In genomic region chr5:152113401-152113800, GRCh38 we compare ENCODE assay signal across 11 cellular contexts.
A peak's percentile ranks its signal among the peaks of the same experiment; 100 is the strongest.
DNase-seq lines count a peak whose midpoint lies in the region; ATAC-seq and TF ChIP-seq lines count a peak whose summit lies in the region.
"Had no signal": no experiment of that assay in that cellular context is flagged by ENCODE, and none has a peak within 500 bp of the region (broad histone marks: within the 10 kb centered on the region; RNA-seq: fewer than 3 reads in every experiment).

No MANE protein-coding gene starts in this region.

- DNase-seq in CD4-positive, CD25-positive, alpha-beta regulatory T cell, result peak; percentile 9 to 38 (median 33)
- DNase-seq in activated T-cell treated with anti-CD3 and anti-CD28 coated beads, Interleukin-2, amount 50 U/mL, for 1 hour, result peak; percentile 19
- DNase-seq in neural progenitor cell (ENCODE audit: low spot score) (no peak), smooth muscle cell (lab: John Stamatoyannopoulos, UW; ENCODE audit: unreplicated experiment) (no peak), CD1c-positive myeloid dendritic cell (ENCODE audit: extremely low spot score) (no peak), RPMI8226 (no peak), NOMO-1 (lab: John Stamatoyannopoulos, UW; ENCODE audit: unreplicated experiment in 2 of 2) (no peak)
- DNase-seq: NCI-H510A treated with DMSO at 0.1 percent for 48 hours had no signal

- WGBS in smooth muscle cell (ENCODE audit: low lambda C conversion rate), result 40% methylated on average over 2 of the region's 2 CpGs

- H3K36me3 Mint-ChIP-seq in CD4-positive, CD25-positive, alpha-beta regulatory T cell, result no peaks in the 10 kb centered on the region
- no peaks in the 10 kb centered on the region for H3K36me3 Mint-ChIP-seq in neural progenitor cell

- TF ChIP-seq CTCF in neural progenitor cell (IDR thresholded peaks at IDR 0.05) (no peak), smooth muscle cell (IDR thresholded peaks at IDR 0.05; ENCODE audit: borderline replicate concordance, insufficient read depth, poor library complexity, severe bottlenecking) (no peak)

- peak overlapping the region in 1 of 3 donors; percentile 87 for H3K27ac Mint-ChIP-seq in CD4-positive, CD25-positive, alpha-beta regulatory T cell
- H3K27ac Mint-ChIP-seq in neural progenitor cell, result peak overlapping the region; percentile 43
- H3K27ac Mint-ChIP-seq: T-helper 1 cell treated with Interleukin-12 subunit alpha and Interleukin-12 subunit beta and Interleukin-4 antibody, amounts not matched to agents 30 μg/mL and 1 μg/mL, for 36 hours had no signal

- no peak overlapping the region for H3K27ac ChIP-seq in CD4-positive, CD25-positive, alpha-beta regulatory T cell (ENCODE audit: insufficient read depth, low read length, poor library complexity, severe bottlenecking)
- H3K27ac ChIP-seq in neural progenitor cell (no peak overlapping the region), smooth muscle cell (ENCODE audit: low read depth) (no peak overlapping the region)
- H3K27ac ChIP-seq: cardiac muscle cell had no signal

- H3K9me3 Mint-ChIP-seq in CD4-positive, CD25-positive, alpha-beta regulatory T cell, result peaks cover 0 to 9% (median 1%) of the 10 kb centered on the region in 7 donors
- H3K9me3 Mint-ChIP-seq in neural progenitor cell, result peaks cover 8% of the 10 kb centered on the region
- H3K9me3 Mint-ChIP-seq: T-helper 1 cell treated with Interleukin-12 subunit alpha and Interleukin-12 subunit beta and Interleukin-4 antibody, amounts not matched to agents 30 μg/mL and 1 μg/mL, for 36 hours had no signal

- no peaks in the 10 kb centered on the region for H3K9me3 ChIP-seq in CD4-positive, CD25-positive, alpha-beta regulatory T cell (ENCODE audit: control insufficient read depth in 2 of 2, low read length in 2 of 2)
- H3K9me3 ChIP-seq in neural progenitor cell (ENCODE audit: low read depth) (no peaks in the 10 kb centered on the region), smooth muscle cell (replicated peaks; ENCODE audit: low read depth) (no peaks in the 10 kb centered on the region)

- no peak overlapping the region for H3K4me3 Mint-ChIP-seq in CD4-positive, CD25-positive, alpha-beta regulatory T cell
- H3K4me3 Mint-ChIP-seq in neural progenitor cell, result no peak overlapping the region
- H3K4me3 Mint-ChIP-seq: T-helper 1 cell treated with Interleukin-12 subunit alpha and Interleukin-12 subunit beta and Interleukin-4 antibody, amounts not matched to agents 30 μg/mL and 1 μg/mL, for 36 hours had no signal

- H4K20me1 ChIP-seq in neural progenitor cell (ENCODE audit: low read depth) (no peaks in the 10 kb centered on the region), smooth muscle cell (ENCODE audit: low read depth) (no peaks in the 10 kb centered on the region)

- H3K4me3 ChIP-seq in CD4-positive, CD25-positive, alpha-beta regulatory T cell (ENCODE audit: low read depth, low read length), result no peak overlapping the region
- H3K4me3 ChIP-seq in neural progenitor cell, result no peak overlapping the region
- H3K4me3 ChIP-seq in smooth muscle cell, result no peak overlapping the region
- H3K4me3 ChIP-seq: cardiac muscle cell had no signal

- no peaks in the 10 kb centered on the region for H3F3A ChIP-seq in neural progenitor cell (ENCODE audit: low read depth)
- H3F3A ChIP-seq in smooth muscle cell (ENCODE audit: low read depth), result no peaks in the 10 kb centered on the region

- H2AFZ ChIP-seq in neural progenitor cell (replicated peaks), result no peak overlapping the region
- no peak overlapping the region for H2AFZ ChIP-seq in smooth muscle cell (ENCODE audit: low read depth)

- no peaks in the 10 kb centered on the region for H3K4me1 ChIP-seq in CD4-positive, CD25-positive, alpha-beta regulatory T cell (ENCODE audit: control insufficient read depth, insufficient read depth, low read length, poor library complexity, severe bottlenecking)
- no peaks in the 10 kb centered on the region for H3K4me1 ChIP-seq in neural progenitor cell
- no peaks in the 10 kb centered on the region for H3K4me1 ChIP-seq in smooth muscle cell (ENCODE audit: low read depth)

- peaks cover 1% of the 10 kb centered on the region for H3K27me3 ChIP-seq in CD4-positive, CD25-positive, alpha-beta regulatory T cell (ENCODE audit: control insufficient read depth, insufficient read depth, low read length)
- H3K27me3 ChIP-seq in neural progenitor cell, result no peaks in the 10 kb centered on the region
- H3K27me3 ChIP-seq in smooth muscle cell (ENCODE audit: low read depth), result no peaks in the 10 kb centered on the region
- H3K27me3 ChIP-seq: cardiac muscle cell had no signal

- H3K4me2 ChIP-seq in neural progenitor cell (no peak overlapping the region), smooth muscle cell (no peak overlapping the region)

- peaks cover 0 to 9% (median 6%) of the 10 kb centered on the region in 4 donors for H3K4me1 Mint-ChIP-seq in CD4-positive, CD25-positive, alpha-beta regulatory T cell
- H3K4me1 Mint-ChIP-seq in neural progenitor cell, result peaks cover 8% of the 10 kb centered on the region

- H3K79me2 ChIP-seq in neural progenitor cell (ENCODE audit: low read depth), result no peaks in the 10 kb centered on the region
- no peaks in the 10 kb centered on the region for H3K79me2 ChIP-seq in smooth muscle cell (ENCODE audit: low read depth)

- H3K9ac ChIP-seq in neural progenitor cell, result no peak overlapping the region
- no peak overlapping the region for H3K9ac ChIP-seq in smooth muscle cell (ENCODE audit: low read depth)

- ATAC-seq in CD4-positive, CD25-positive, alpha-beta regulatory T cell (ENCODE audit: low read depth in 2 of 2), result peak; percentile 92 to 93
- ATAC-seq in HG03442 (IDR thresholded peaks at IDR 0.05; ENCODE audit: unreplicated experiment), result peak; percentile 69

- H3K36me3 ChIP-seq in CD4-positive, CD25-positive, alpha-beta regulatory T cell (ENCODE audit: control insufficient read depth, insufficient read depth, low read length), result no peaks in the 10 kb centered on the region
- H3K36me3 ChIP-seq in neural progenitor cell, result no peaks in the 10 kb centered on the region
- no peaks in the 10 kb centered on the region for H3K36me3 ChIP-seq in smooth muscle cell (ENCODE audit: low read depth)
- H3K36me3 ChIP-seq: cardiac muscle cell had no signal

- H3K27me3 Mint-ChIP-seq in CD4-positive, CD25-positive, alpha-beta regulatory T cell, result peaks cover 4% of the 10 kb centered on the region
- no peaks in the 10 kb centered on the region for H3K27me3 Mint-ChIP-seq in neural progenitor cell (ENCODE audit: insufficient read depth, low read depth)

Comparison
In these comparisons a context has a peak if more than half of its experiments do, and no peak if none do; other contexts are left out.
1. DNase-seq: peak in CD4-positive, CD25-positive, alpha-beta regulatory T cell (3 of 3) and activated T-cell treated with anti-CD3 and anti-CD28 coated beads, Interleukin-2, amount 50 U/mL, for 1 hour (single experiment); none in neural progenitor cell (single experiment), smooth muscle cell (single experiment), CD1c-positive myeloid dendritic cell (single experiment), RPMI8226 (single experiment) and NOMO-1 (0 of 2).